Comparison of ENCODE assay signal across 8 cellular contexts in the genomic region with DNA sequence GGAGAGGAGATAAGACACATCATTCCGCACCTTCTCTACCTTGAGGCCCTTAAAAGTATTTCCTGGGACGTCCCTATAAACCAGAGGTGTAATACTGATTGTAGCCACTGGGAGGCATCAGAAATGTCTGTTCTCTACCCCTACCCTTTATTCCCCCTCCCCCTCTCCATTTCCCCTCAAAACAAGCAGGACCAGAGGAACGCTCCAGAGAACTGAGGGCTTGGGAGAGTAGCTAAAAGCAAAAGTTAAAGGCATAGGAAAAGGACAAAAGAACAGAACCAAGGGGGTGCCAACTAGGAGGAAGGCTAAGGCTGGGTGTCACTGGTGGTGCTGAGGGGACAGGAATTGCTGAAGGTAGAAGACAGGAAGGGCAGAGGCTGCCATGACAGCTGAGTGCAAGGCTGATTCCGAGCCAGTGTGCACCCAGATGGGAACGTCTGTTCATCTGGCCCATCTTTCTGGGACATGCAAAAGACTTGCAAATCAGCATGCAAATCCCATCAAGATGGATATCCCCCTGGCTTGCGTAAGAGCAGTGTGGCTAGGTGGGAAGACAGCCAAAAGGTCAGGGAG. TPM values are rescaled to one million over a fixed set of nuclear protein-coding genes. Genes with fewer than 3 reads are reported as not detected.
DNase-seq lines count a peak whose midpoint lies in the region; ATAC-seq and TF ChIP-seq lines count a peak whose summit lies in the region.

No MANE protein-coding gene starts in this region.

- intact Hi-C loops in right lobe of liver (cut with DNase I) = loop anchor here (5.0 to 10.0 kb wide), 2 partner anchors 82 to 84 kb away; no protein-coding TSS in a partner anchor
- intact Hi-C loops in aorta (cut with DNase I) = loop anchor here (2.0 to 10.0 kb wide), 3 partner anchors 76 to 82 kb away; a partner anchor contains a TSS

- H3K27ac ChIP-seq in right lobe of liver (no peak overlapping the region), aorta (ENCODE audit: low read depth in 1 of 2, low read length in 2 of 2) (no peak overlapping the region)

- TF ChIP-seq CTCF in cardiac fibroblast (IDR thresholded peaks at IDR 0.05; ENCODE audit: low read depth, low read length) (peak; percentile 68), right lobe of liver (IDR thresholded peaks at IDR 0.05) (peak; percentile 65 to 77 (median 68))

- no peaks in the 10 kb centered on the region for H3K27me3 ChIP-seq in HAP-1 (ENCODE audit: low read depth)
- H3K27me3 ChIP-seq in right lobe of liver = no peaks in the 10 kb centered on the region
- no peaks in the 10 kb centered on the region for H3K27me3 ChIP-seq in aorta (ENCODE audit: control insufficient read depth in 1 of 2, insufficient read depth in 2 of 2, low read length in 1 of 2)

- H3K4me3 ChIP-seq in HAP-1 = no peak overlapping the region
- H3K4me3 ChIP-seq in cardiac fibroblast (replicated peaks in 1 of 2; ENCODE audit: low read depth in 2 of 2, low read length in 2 of 2) = no peak overlapping the region
- no peak overlapping the region for H3K4me3 ChIP-seq in right lobe of liver
- no peak overlapping the region for H3K4me3 ChIP-seq in aorta (ENCODE audit: low read length in 2 of 2)

- TF ChIP-seq POLR2A in right lobe of liver (IDR thresholded peaks at IDR 0.05) = no peak

- peaks cover 63% of the 10 kb centered on the region for H3K36me3 ChIP-seq in HAP-1 (replicated peaks)
- H3K36me3 ChIP-seq in right lobe of liver = peaks cover 0 to 34% (median 14%) of the 10 kb centered on the region in 4 donors
- H3K36me3 ChIP-seq in aorta (ENCODE audit: control insufficient read depth in 1 of 2, insufficient read depth in 2 of 2, low read length in 1 of 2) = peaks cover 0 to 8% of the 10 kb centered on the region in 2 donors

- no peaks in the 10 kb centered on the region for H3K9me3 ChIP-seq in HAP-1
- no peaks in the 10 kb centered on the region for H3K9me3 ChIP-seq in right lobe of liver
- H3K9me3 ChIP-seq in aorta (ENCODE audit: control insufficient read depth, low read length) = no peaks in the 10 kb centered on the region

- H3K4me1 ChIP-seq in HAP-1 (no peaks in the 10 kb centered on the region), right lobe of liver (no peaks in the 10 kb centered on the region), aorta (ENCODE audit: control insufficient read depth in 1 of 2, insufficient read depth in 2 of 2, low read length in 2 of 2) (no peaks in the 10 kb centered on the region)

- in situ Hi-C loops in HAP-1 (cut with MboI; ENCODE audit: low sequenced_read_pairs) = loop anchor here (5.0 to 25.0 kb wide), 2 partner anchors 82 to 1482 kb away; no protein-coding TSS in a partner anchor

- 11% methylated on average over 4 of the region's 6 CpGs for WGBS in right lobe of liver (ENCODE audit: insufficient coverage, low coverage, low lambda C conversion rate, missing lambda C conversion rate)
- 35 to 38% methylated on average over 6 of the region's 6 CpGs for WGBS in aorta, 2 donors

- DNase-seq in D341Med (ENCODE audit: low spot score) (peak; percentile 47), HAP-1 (ENCODE audit: low spot score in 2 of 2) (peak; percentile 54 to 77), RPMI8226 (peak; percentile 52), cardiac fibroblast (ENCODE audit: low read depth in 2 of 2) (peak; percentile 61 to 73), right lobe of liver (no peak), aorta (no peak)

- ATAC-seq in right lobe of liver (peak; percentile 67 to 79 (median 76)), aorta (ENCODE audit: low FRiP score) (peak; percentile 71), GM18858 (IDR thresholded peaks at IDR 0.05; ENCODE audit: unreplicated experiment) (no peak), HG03025 (IDR thresholded peaks at IDR 0.05; ENCODE audit: low FRiP score, unreplicated experiment) (no peak)

RNA-seq across cellular contexts. Expression of a gene that starts 6.7 kb away (rescaled TPM):
- total RNA-seq in right lobe of liver (10 to 100 TPM; 15.3 to 21.1 (median 17.7) TPM), aorta (10 to 100 TPM; 62.2 to 68.1 TPM)
- polyA plus RNA-seq in aorta = 10 to 100 TPM; 21.7 to 67.5 TPM

RNA-seq across cellular contexts. Expression of a gene that starts 13.1 kb away (rescaled TPM):
- total RNA-seq in right lobe of liver (10 to 100 TPM; 22.3 to 33.9 (median 26.4) TPM), aorta (10 to 100 TPM; 38.8 to 48.3 TPM)
- 100 to 1,000 TPM in 1 of 2 donors, 10 to 100 TPM in 1; 43.5 to 109 TPM for polyA plus RNA-seq in aorta

RNA-seq across cellular contexts. Expression of a gene that starts 16.6 kb away (rescaled TPM):
- total RNA-seq in right lobe of liver (1 to 10 TPM in 2 of 6 experiments, under 1 TPM in 3, not detected in 1; 0.83 to 1.3 (median 0.97) TPM), aorta (1 to 10 TPM; 1.2 to 1.9 TPM)
- polyA plus RNA-seq in aorta = 1 to 10 TPM; 1.3 to 4.9 TPM

RNA-seq across cellular contexts. Expression of a gene that starts 17.0 kb away (rescaled TPM):
- total RNA-seq in right lobe of liver = 100 to 1,000 TPM in 3 of 6 experiments, 10 to 100 TPM in 3; 59.8 to 112 (median 99.3) TPM
- total RNA-seq in aorta = 100 to 1,000 TPM; 187 to 235 TPM
- 100 to 1,000 TPM in 1 of 2 donors, 10 to 100 TPM in 1; 89.0 to 371 TPM for polyA plus RNA-seq in aorta

RNA-seq across cellular contexts. Expression of a gene that starts 29.8 kb away (rescaled TPM):
- total RNA-seq in right lobe of liver (10 to 100 TPM; 54.7 to 69.8 (median 58.7) TPM), aorta (1 to 10 TPM; 5.2 to 7.4 TPM)
- polyA plus RNA-seq in aorta = 10 to 100 TPM in 1 of 2 donors, 1 to 10 TPM in 1; 9.5 to 46.2 TPM

Comparison
In these comparisons a context has a peak if more than half of its experiments do, and no peak if none do; other contexts are left out.
1. DNase-seq: peak in D341Med (single experiment), HAP-1 (2 of 2), RPMI8226 (single experiment) and cardiac fibroblast (2 of 2); none in right lobe of liver (0 of 3) and aorta (0 of 2).
2. ATAC-seq: peak in right lobe of liver (4 of 4) and aorta (single experiment); none in GM18858 (single experiment) and HG03025 (single experiment).